Comparison of ENCODE assay signal across 1 cellular context in the genomic region with DNA sequence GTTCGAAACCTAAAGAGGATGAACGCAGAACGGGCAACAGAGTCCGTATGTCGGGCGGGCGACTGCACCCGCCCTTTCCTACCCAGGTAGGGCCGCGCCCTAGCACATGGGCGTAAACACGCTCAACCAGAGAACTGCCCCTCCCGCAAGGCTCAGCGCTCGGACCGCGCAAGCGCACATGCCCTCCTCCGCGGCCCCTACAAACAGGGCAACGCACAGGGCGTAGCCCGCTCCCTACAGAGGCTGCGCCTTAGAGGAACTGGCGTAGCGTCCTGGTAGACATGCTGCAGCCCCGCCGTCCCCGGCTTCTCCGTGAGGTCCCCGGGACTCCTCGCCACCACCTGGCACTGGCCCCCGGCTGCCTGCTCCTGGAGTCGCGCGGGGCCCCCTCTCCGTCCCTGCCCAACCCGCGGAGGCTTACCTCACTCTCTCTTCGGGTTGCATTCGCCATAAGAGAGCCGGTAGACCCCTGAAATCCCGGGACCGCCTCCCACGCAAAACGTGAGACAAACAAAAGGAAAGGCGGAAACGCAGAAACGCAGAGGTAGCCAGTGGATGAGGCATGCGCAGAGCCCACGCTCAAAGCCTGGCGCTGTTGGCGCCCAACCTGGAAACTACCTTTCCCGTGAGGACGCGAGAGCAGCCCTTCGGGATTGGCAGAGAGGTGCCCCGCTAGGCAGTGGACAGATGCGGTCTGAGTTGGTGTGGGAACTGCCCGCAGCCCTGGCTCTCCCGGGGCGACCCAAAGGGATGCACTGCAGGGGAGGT.
A peak's percentile ranks its signal among the peaks of the same experiment; 100 is the strongest.
TF ChIP-seq lines count a peak whose summit lies in the region.

A gene (minus strand): TSS at position 518 of the 768 bp plus-strand sequence. CDS start 1,642 bp downstream, outside the sequence.

TF ChIP-seq in SK-N-SH, 30 proteins besides CTCF, POLR2A, EP300 and RAD21 (continued from another document):
- TF ChIP-seq, protein P1, sequence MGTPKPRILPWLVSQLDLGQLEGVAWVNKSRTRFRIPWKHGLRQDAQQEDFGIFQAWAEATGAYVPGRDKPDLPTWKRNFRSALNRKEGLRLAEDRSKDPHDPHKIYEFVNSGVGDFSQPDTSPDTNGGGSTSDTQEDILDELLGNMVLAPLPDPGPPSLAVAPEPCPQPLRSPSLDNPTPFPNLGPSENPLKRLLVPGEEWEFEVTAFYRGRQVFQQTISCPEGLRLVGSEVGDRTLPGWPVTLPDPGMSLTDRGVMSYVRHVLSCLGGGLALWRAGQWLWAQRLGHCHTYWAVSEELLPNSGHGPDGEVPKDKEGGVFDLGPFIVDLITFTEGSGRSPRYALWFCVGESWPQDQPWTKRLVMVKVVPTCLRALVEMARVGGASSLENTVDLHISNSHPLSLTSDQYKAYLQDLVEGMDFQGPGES (IDR thresholded peaks at IDR 0.05; ENCODE audit: low read depth, low read length) = no peak
- TF ChIP-seq NRF1 (IDR thresholded peaks at IDR 0.05; ENCODE audit: low read depth, low read length) (peak; percentile 85), YY1 (IDR thresholded peaks at IDR 0.05; ENCODE audit: low read depth) (peak; percentile 44; the same call in 1 of the 2 replicates), SMC3 (IDR thresholded peaks at IDR 0.05; ENCODE audit: low read depth, low read length) (no peak), MXI1 (IDR thresholded peaks at IDR 0.05; ENCODE audit: low read depth, low read length) (peak; percentile 81), JUND (IDR thresholded peaks at IDR 0.05) (no peak), TCF12 (IDR thresholded peaks at IDR 0.05) (no peak), MEF2A (IDR thresholded peaks at IDR 0.05; ENCODE audit: borderline replicate concordance, low read depth) (no peak), SIN3A (IDR thresholded peaks at IDR 0.05; ENCODE audit: borderline replicate concordance, low read depth, low read length) (no peak; the same call in 1 of the 2 replicates), RFX5 (IDR thresholded peaks at IDR 0.05; ENCODE audit: low read length) (no peak; the same call in 1 of the 2 replicates), TAF1 (IDR thresholded peaks at IDR 0.05; ENCODE audit: borderline replicate concordance, low read depth, low read length) (peak; percentile 48)
- TF ChIP-seq, protein P2, sequence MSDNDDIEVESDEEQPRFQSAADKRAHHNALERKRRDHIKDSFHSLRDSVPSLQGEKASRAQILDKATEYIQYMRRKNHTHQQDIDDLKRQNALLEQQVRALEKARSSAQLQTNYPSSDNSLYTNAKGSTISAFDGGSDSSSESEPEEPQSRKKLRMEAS (IDR thresholded peaks at IDR 0.05; ENCODE audit: low read depth) = peak; percentile 74
- TF ChIP-seq, protein P3, sequence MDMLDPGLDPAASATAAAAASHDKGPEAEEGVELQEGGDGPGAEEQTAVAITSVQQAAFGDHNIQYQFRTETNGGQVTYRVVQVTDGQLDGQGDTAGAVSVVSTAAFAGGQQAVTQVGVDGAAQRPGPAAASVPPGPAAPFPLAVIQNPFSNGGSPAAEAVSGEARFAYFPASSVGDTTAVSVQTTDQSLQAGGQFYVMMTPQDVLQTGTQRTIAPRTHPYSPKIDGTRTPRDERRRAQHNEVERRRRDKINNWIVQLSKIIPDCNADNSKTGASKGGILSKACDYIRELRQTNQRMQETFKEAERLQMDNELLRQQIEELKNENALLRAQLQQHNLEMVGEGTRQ (IDR thresholded peaks at IDR 0.05; ENCODE audit: borderline replicate concordance, low read depth, low read length) = no peak
